Comparison of ENCODE assay signal across 22 cellular contexts in genomic region chr16:25916091-25916490, GRCh38.
"Had no signal": no experiment of that assay in that cellular context is flagged by ENCODE, and none has a peak within 500 bp of the region (broad histone marks: within the 10 kb centered on the region; RNA-seq: fewer than 3 reads in every experiment).

No MANE protein-coding gene starts in this region.

- ATAC-seq: heart right ventricle; left lobe of liver; lower lobe of right lung; mucosa of descending colon; naive thymus-derived CD4-positive, alpha-beta T cell; natural killer cell treated with Interleukin-12 subunit alpha and Interleukin-12 subunit beta and Interleukin-15 and Interleukin-18, amount 100 ng/mL, for 72 hours; psoas muscle; sciatic nerve; stimulated activated naive B cell treated with anti-CD40 and anti-IgM and Interleukin-4, amounts not matched to agents 10 μg/mL and 1 μg/mL and 100 μg/mL, for 72 hours; upper lobe of right lung had no signal

- H3K9me3 Mint-ChIP-seq: natural killer cell treated with Interleukin-12 subunit alpha and Interleukin-12 subunit beta and Interleukin-15 and Interleukin-18, amount 100 ng/mL, for 72 hours; neural progenitor cell; stimulated activated naive B cell treated with anti-CD40 and anti-IgM and Interleukin-4, amounts not matched to agents 10 μg/mL and 1 μg/mL and 100 μg/mL, for 72 hours had no signal

- H3K27me3 Mint-ChIP-seq: stimulated activated naive CD8-positive, alpha-beta T cell treated with anti-CD3 and anti-CD28 coated beads, Interleukin-15, Interleukin-2, amounts not matched to agents 100 ng/mL and 50 ng/mL, for 24 hours had no signal

- H3K27ac Mint-ChIP-seq: naive thymus-derived CD4-positive, alpha-beta T cell; natural killer cell treated with Interleukin-12 subunit alpha and Interleukin-12 subunit beta and Interleukin-15 and Interleukin-18, amount 100 ng/mL, for 72 hours; neural progenitor cell; stimulated activated naive B cell treated with anti-CD40 and anti-IgM and Interleukin-4, amounts not matched to agents 10 μg/mL and 1 μg/mL and 100 μg/mL, for 72 hours; stimulated activated naive CD8-positive, alpha-beta T cell treated with anti-CD3 and anti-CD28 coated beads, Interleukin-15, Interleukin-2, amounts not matched to agents 100 ng/mL and 50 ng/mL, for 24 hours had no signal

- H3K36me3 Mint-ChIP-seq: naive thymus-derived CD4-positive, alpha-beta T cell; natural killer cell treated with Interleukin-12 subunit alpha and Interleukin-12 subunit beta and Interleukin-15 and Interleukin-18, amount 100 ng/mL, for 72 hours; neural progenitor cell; stimulated activated naive B cell treated with anti-CD40 and anti-IgM and Interleukin-4, amounts not matched to agents 10 μg/mL and 1 μg/mL and 100 μg/mL, for 72 hours had no signal

- H3K4me1 Mint-ChIP-seq: naive thymus-derived CD4-positive, alpha-beta T cell; neural progenitor cell; stimulated activated naive B cell treated with anti-CD40 and anti-IgM and Interleukin-4, amounts not matched to agents 10 μg/mL and 1 μg/mL and 100 μg/mL, for 72 hours had no signal

- DNase-seq: heart right ventricle; islet precursor cell; lower lobe of right lung; mammary epithelial cell; midbrain; mucosa of descending colon; naive thymus-derived CD4-positive, alpha-beta T cell; occipital lobe; psoas muscle; stimulated activated CD4-positive, alpha-beta T cell treated with anti-CD3 and anti-CD28 coated beads, Interleukin-12 subunit alpha, Interleukin-12 subunit beta, amount 100 ng/mL, for 4 hours; stimulated activated CD4-positive, alpha-beta T cell treated with anti-CD3 and anti-CD28 coated beads, Interleukin-15, amount 100 ng/mL, for 24 hours; stimulated activated CD4-positive, alpha-beta T cell treated with anti-CD3 and anti-CD28 coated beads, Interleukin-2, amount 100 ng/mL, for 24 hours; stimulated activated CD4-positive, alpha-beta T cell treated with anti-CD3 and anti-CD28 coated beads, Interleukin-4, amount 100 ng/mL, for 1 hour; stimulated activated naive B cell treated with anti-CD40 and anti-IgM and Interleukin-4, amounts not matched to agents 10 μg/mL and 1 μg/mL and 100 μg/mL, for 72 hours; tibial artery; trophoblast cell; upper lobe of right lung had no signal

- H3K4me3 Mint-ChIP-seq: naive thymus-derived CD4-positive, alpha-beta T cell; natural killer cell treated with Interleukin-12 subunit alpha and Interleukin-12 subunit beta and Interleukin-15 and Interleukin-18, amount 100 ng/mL, for 72 hours; neural progenitor cell; stimulated activated naive B cell treated with anti-CD40 and anti-IgM and Interleukin-4, amounts not matched to agents 10 μg/mL and 1 μg/mL and 100 μg/mL, for 72 hours; stimulated activated naive CD8-positive, alpha-beta T cell treated with anti-CD3 and anti-CD28 coated beads, Interleukin-15, Interleukin-2, amounts not matched to agents 100 ng/mL and 50 ng/mL, for 24 hours had no signal
